Comparison of ENCODE assay signal across 38 cellular contexts in genomic region chr4:162139412-162139811, GRCh38. TPM values are rescaled to one million over a fixed set of nuclear protein-coding genes. Genes with fewer than 3 reads are reported as not detected.
"Had no signal": no experiment of that assay in that cellular context is flagged by ENCODE, and none has a peak within 500 bp of the region (broad histone marks: within the 10 kb centered on the region; RNA-seq: fewer than 3 reads in every experiment).

No MANE protein-coding gene starts in this region.

- FAIRE-seq: astrocyte, bronchial epithelial cell had no signal

- H3K9me3 ChIP-seq: adrenal gland, ascending aorta, body of pancreas, breast epithelium had no signal

- H3K36me3 ChIP-seq: adrenal gland, ascending aorta, brain microvascular endothelial cell, breast epithelium, cardiac muscle cell had no signal

- H3K27ac ChIP-seq: adrenal gland, ascending aorta, body of pancreas, brain microvascular endothelial cell, breast epithelium, cardiac muscle cell had no signal

- H3K4me1 ChIP-seq: adrenal gland, ascending aorta, body of pancreas, breast epithelium had no signal

- DNase-seq: activated effector memory CD4-positive, alpha-beta T cell treated with anti-CD3 and anti-CD28 coated beads, Interleukin-2, amount 50 U/mL, for 16 hours; activated effector memory CD4-positive, alpha-beta T cell treated with Interleukin-2 at 50 U/mL for 16 hours; activated gamma-delta T cell; activated gamma-delta T cell treated with Interleukin-2 at 50 U/mL for 16 hours; activated naive CD4-positive, alpha-beta T cell; activated naive CD4-positive, alpha-beta T cell treated with anti-CD3 and anti-CD28 coated beads for 36 hours; activated naive CD4-positive, alpha-beta T cell treated with anti-CD3 and anti-CD28 coated beads, Interleukin-2, amount 10 ng/mL, durations not matched to agents 7 days and 5 days; activated naive CD4-positive, alpha-beta T cell treated with anti-CD3 and anti-CD28 coated beads, Interleukin-2, amount 50 U/mL, for 16 hours; activated naive CD4-positive, alpha-beta T cell treated with Interleukin-2 at 50 U/mL for 16 hours; activated naive CD8-positive, alpha-beta T cell treated with anti-CD3 and anti-CD28 coated beads for 36 hours; activated naive CD8-positive, alpha-beta T cell treated with anti-CD3 and anti-CD28 coated beads, Interleukin-2, amount 10 ng/mL, durations not matched to agents 7 days and 5 days; activated naive CD8-positive, alpha-beta T cell treated with anti-CD3 and anti-CD28 coated beads, Interleukin-2, amount 50 U/mL, for 24 hours; activated T-cell treated with anti-CD3 and anti-CD28 coated beads, Interleukin-2, amount 50 U/mL, for 1 hour; activated T-cell treated with anti-CD3 and anti-CD28 coated beads, Interleukin-2, amount 50 U/mL, for 24 hours; activated T-cell treated with anti-CD3 and anti-CD28 coated beads, Interleukin-2, amount 50 U/mL, for 4 hours; activated T-cell treated with anti-CD3 and anti-CD28 coated beads, Interleukin-2, amount 50 U/mL, for 48 hours; activated T-cell treated with anti-CD3 and anti-CD28 coated beads, Interleukin-2, amount 50 U/mL, for 72 hours; adrenal gland; amniotic stem cell; amygdala; anterior cingulate cortex; aorta; body of pancreas; brain microvascular endothelial cell; caudate nucleus; central memory CD4-positive, alpha-beta T cell; cerebellar nuclear complex had no signal

- H3K27me3 ChIP-seq: adrenal gland, ascending aorta, body of pancreas, brain microvascular endothelial cell, breast epithelium, cardiac muscle cell had no signal

- ATAC-seq: activated naive CD4-positive, alpha-beta T cell treated with anti-CD3 and anti-CD28 coated beads, Interleukin-2, amount 50 U/mL, for 72 hours; activated naive CD8-positive, alpha-beta T cell treated with anti-CD3 and anti-CD28 coated beads, Interleukin-2, amount 50 U/mL, for 24 hours; activated T-cell treated with anti-CD3 and anti-CD28 coated beads, Interleukin-2, amount 50 U/mL, for 4 hours; activated T-cell treated with anti-CD3 and anti-CD28 coated beads, Interleukin-2, amount 50 U/mL, for 72 hours; activated T-helper 17 cell treated with anti-CD3 and anti-CD28 coated beads, Interleukin-2, amount 50 U/mL, for 72 hours; body of pancreas had no signal

- H3K4me3 ChIP-seq: adrenal gland, ascending aorta, body of pancreas, breast epithelium, cardiac muscle cell had no signal

RNA-seq across cellular contexts. Expression of gene FSTL5, which starts 24.4 kb away (rescaled TPM):
- total RNA-seq: activated naive CD4-positive, alpha-beta T cell treated with anti-CD3 and anti-CD28 coated beads for 36 hours; activated naive CD4-positive, alpha-beta T cell treated with anti-CD3 and anti-CD28 coated beads, Interleukin-2, amount 50 U/mL, for 72 hours; activated naive CD8-positive, alpha-beta T cell treated with anti-CD3 and anti-CD28 coated beads for 36 hours; activated naive CD8-positive, alpha-beta T cell treated with anti-CD3 and anti-CD28 coated beads, Interleukin-2, amount 10 ng/mL, durations not matched to agents 7 days and 5 days; activated T-cell treated with anti-CD3 and anti-CD28 coated beads, Interleukin-2, amount 50 U/mL, for 4 hours; activated T-cell treated with anti-CD3 and anti-CD28 coated beads, Interleukin-2, amount 50 U/mL, for 72 hours; activated T-helper 1 cell treated with anti-CD3 and anti-CD28 coated beads, Interleukin-12 subunit alpha, Interleukin-12 subunit beta, Interleukin-2, Interleukin-4 antibody, amounts not matched to agents 30 ng/mL and 10 ng/mL and 1 ng/mL, durations not matched to agents 14 hours and 24 hours and 36 hours; activated T-helper 17 cell treated with anti-CD3 and anti-CD28 coated beads, Interleukin-2, amount 50 U/mL, for 72 hours; activated T-helper 2 cell treated with anti-CD3 and anti-CD28 coated beads, Interferon-gamma antibody, Interleukin-2, Interleukin-4, amounts not matched to agents 10 μg/mL and 5 μg/mL and 100 μg/mL, durations not matched to agents 14 hours and 24 hours and 36 hours; ascending aorta; breast epithelium; bronchial epithelial cell; cardiac septum; chondrocyte had no signal
- polyA plus RNA-seq: aorta had no signal
